Comparison of ENCODE assay signal across 8 cellular contexts in the genomic region with DNA sequence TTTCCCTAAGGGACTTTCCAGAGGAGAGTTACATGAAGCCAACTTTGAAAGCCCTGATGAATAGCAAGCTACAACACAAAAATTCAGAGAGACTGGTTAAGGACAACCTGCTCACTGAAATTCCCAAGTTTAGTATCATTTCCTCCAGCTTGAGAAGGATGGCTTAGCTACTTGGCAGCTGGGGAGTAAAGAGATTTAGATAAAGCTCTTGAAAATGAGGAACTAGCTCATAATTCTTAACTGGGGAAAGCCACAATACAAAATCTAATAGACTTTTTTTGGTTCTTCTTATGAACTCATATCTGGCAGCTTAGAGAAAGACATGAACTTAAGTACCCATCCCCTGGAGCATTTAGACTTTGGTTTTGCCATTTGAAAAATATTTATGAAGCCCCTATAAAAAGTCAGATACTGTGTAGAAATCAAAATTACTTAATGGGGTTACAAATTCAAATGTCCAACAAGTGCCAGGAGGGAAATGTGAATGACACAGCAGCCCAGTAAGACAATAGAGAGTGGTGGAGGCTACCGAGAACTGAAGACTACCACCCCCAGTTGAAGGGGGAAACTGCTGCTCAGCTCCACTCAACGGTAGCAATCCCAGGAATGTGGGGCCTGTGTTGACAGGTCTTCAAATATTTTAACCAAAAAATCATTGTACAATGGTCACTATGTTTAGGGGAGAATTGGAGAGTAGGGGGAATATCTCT.
DNase-seq lines count a peak whose midpoint lies in the region; ATAC-seq, FAIRE-seq and TF ChIP-seq lines count a peak whose summit lies in the region.

No MANE protein-coding gene starts in this region.

- CTCF ChIA-PET in HCT116 (lab: Charles Lee) = interaction anchor here (0.8 to 2.5 kb wide), 6 partner anchors 10 to 518 kb away, joined by 3 to 5 read pairs (median 4); no protein-coding TSS in a partner anchor

- H4K20me1 ChIP-seq in HCT116 (ENCODE audit: insufficient read depth) = no peaks in the 10 kb centered on the region

- no peak overlapping the region for H3K9ac ChIP-seq in HCT116 (ENCODE audit: low read length)

- no peaks in the 10 kb centered on the region for H3K79me2 ChIP-seq in HCT116 (ENCODE audit: insufficient read depth, low read length)

- TF ChIP-seq RAD21 in HCT116 (IDR thresholded peaks at IDR 0.05; ENCODE audit: low read depth) = no peak

- 0 out of 2 replicates have a peak, but pooled peaks cover 2% of the 10 kb centered on the region for H3K9me2 ChIP-seq in HCT116 (ENCODE audit: insufficient read depth)

- ATAC-seq in GM18519 (IDR thresholded peaks at IDR 0.05; ENCODE audit: low FRiP score, unreplicated experiment) = peak; percentile 70
- ATAC-seq in HCT116 = no peak
- ATAC-seq in HG03439 (IDR thresholded peaks at IDR 0.05; ENCODE audit: unreplicated experiment) = no peak

- POLR2A ChIA-PET in HCT116 (lab: Charles Lee) = no interaction called here

- no peak for DNase-seq in HCT116 (ENCODE audit: low read depth, low spot score)
- DNase-seq in HL-60 (ENCODE audit: low read depth in 1 of 2, low spot score in 1 of 2) = no peak
- DNase-seq in fibroblast of the aortic adventitia (ENCODE audit: low read depth) = peak; percentile 76
- no peak for DNase-seq in HTR-8/SVneo (ENCODE audit: insufficient read length, low spot score)
- DNase-seq in kidney glomerular epithelial cell (lab: John Stamatoyannopoulos, UW) = no peak
- DNase-seq in RKO (ENCODE audit: low spot score) = no peak

- no peaks in the 10 kb centered on the region for H3K9me3 ChIP-seq in HCT116 (ENCODE audit: control insufficient read depth in 1 of 2, insufficient read depth in 1 of 2, low read depth in 1 of 2, low read length in 2 of 2)

- RAD21 ChIA-PET in HCT116 (lab: Charles Lee; ENCODE audit: low non-redundant PET in 1 of 2, low total read pairs in 2 of 2, uncharacterized antibody in 2 of 2, unreplicated experiment in 2 of 2) = interaction anchor here in 1 of 2 experiments (0.7 kb wide), 1 partner anchor 478 kb away, joined by 3 read pairs; no protein-coding TSS in a partner anchor

- BruUV-seq in HCT116 (replicated peaks; lab: Mats Ljungman, UMichigan) = no TSS peak

- H3K27ac ChIP-seq in HCT116 (ENCODE audit: low read depth, low read length) (no peak overlapping the region), HL-60 (replicated peaks) (peak overlapping the region; percentile 57)

- TF ChIP-seq POLR2A in HCT116 (IDR thresholded peaks at IDR 0.05; ENCODE audit: borderline replicate concordance, extremely low read depth, insufficient read depth, insufficient read length) = no peak

- H3K4me3 ChIP-seq in HCT116 (replicated peaks in 1 of 2; ENCODE audit: low read depth in 1 of 2, low read length in 2 of 2) (no peak overlapping the region), HL-60 (replicated peaks; ENCODE audit: insufficient read depth, low read length) (no peak overlapping the region), fibroblast of the aortic adventitia (ENCODE audit: low read depth, low read length) (no peak overlapping the region)

- no peaks in the 10 kb centered on the region for H3K4me1 ChIP-seq in HCT116 (ENCODE audit: control insufficient read depth in 1 of 2, insufficient read depth in 2 of 2, low read length in 2 of 2)

- H3K27me3 ChIP-seq in HCT116 (ENCODE audit: insufficient read depth, low read length) (no peaks in the 10 kb centered on the region), HL-60 (ENCODE audit: insufficient read depth, poor library complexity, severe bottlenecking) (no peaks in the 10 kb centered on the region)

- H2AFZ ChIP-seq in HCT116 (ENCODE audit: low read depth, low read length, poor library complexity, severe bottlenecking) = peak overlapping the region; percentile 54

- no peaks in the 10 kb centered on the region for H3K36me3 ChIP-seq in HCT116 (ENCODE audit: control insufficient read depth in 1 of 2, insufficient read depth in 2 of 2, low read length in 2 of 2)

- no peak overlapping the region for H3K4me2 ChIP-seq in HCT116 (ENCODE audit: low read length)

- FAIRE-seq in HTR-8/SVneo (lab: Jason Lieb, UNC) = no peak

- no peak for TF ChIP-seq CTCF in HCT116 (IDR thresholded peaks at IDR 0.05 in 2 of 3, conservative IDR thresholded peaks at IDR 0.05 in 1 of 3; ENCODE audit: borderline replicate concordance in 1 of 3, insufficient read depth in 1 of 3, low read depth in 2 of 3, low read length in 2 of 3)
- TF ChIP-seq CTCF in HL-60 (IDR thresholded peaks at IDR 0.05; ENCODE audit: insufficient read depth, low read length) = no peak
- TF ChIP-seq CTCF in fibroblast of the aortic adventitia (IDR thresholded peaks at IDR 0.05; ENCODE audit: insufficient read depth, low read length) = no peak

- intact Hi-C loops in HCT116 (cut with micrococcal nuclease) = no loop called here

TF ChIP-seq in HCT116, 20 proteins besides CTCF, POLR2A, EP300 and RAD21:
- TF ChIP-seq, protein P1, sequence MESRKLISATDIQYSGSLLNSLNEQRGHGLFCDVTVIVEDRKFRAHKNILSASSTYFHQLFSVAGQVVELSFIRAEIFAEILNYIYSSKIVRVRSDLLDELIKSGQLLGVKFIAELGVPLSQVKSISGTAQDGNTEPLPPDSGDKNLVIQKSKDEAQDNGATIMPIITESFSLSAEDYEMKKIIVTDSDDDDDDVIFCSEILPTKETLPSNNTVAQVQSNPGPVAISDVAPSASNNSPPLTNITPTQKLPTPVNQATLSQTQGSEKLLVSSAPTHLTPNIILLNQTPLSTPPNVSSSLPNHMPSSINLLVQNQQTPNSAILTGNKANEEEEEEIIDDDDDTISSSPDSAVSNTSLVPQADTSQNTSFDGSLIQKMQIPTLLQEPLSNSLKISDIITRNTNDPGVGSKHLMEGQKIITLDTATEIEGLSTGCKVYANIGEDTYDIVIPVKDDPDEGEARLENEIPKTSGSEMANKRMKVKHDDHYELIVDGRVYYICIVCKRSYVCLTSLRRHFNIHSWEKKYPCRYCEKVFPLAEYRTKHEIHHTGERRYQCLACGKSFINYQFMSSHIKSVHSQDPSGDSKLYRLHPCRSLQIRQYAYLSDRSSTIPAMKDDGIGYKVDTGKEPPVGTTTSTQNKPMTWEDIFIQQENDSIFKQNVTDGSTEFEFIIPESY (IDR thresholded peaks at IDR 0.05; ENCODE audit: extremely low read depth, insufficient replicate concordance, low read length) = no peak
- TF ChIP-seq EZH2 (IDR thresholded peaks at IDR 0.05) = no peak
- TF ChIP-seq CBX3 (IDR thresholded peaks at IDR 0.05; ENCODE audit: low read depth) = no peak
- no peak for TF ChIP-seq FOSL1 (IDR thresholded peaks at IDR 0.05; ENCODE audit: low read depth)
- TF ChIP-seq, protein P2, sequence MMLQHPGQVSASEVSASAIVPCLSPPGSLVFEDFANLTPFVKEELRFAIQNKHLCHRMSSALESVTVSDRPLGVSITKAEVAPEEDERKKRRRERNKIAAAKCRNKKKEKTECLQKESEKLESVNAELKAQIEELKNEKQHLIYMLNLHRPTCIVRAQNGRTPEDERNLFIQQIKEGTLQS (IDR thresholded peaks at IDR 0.05) = no peak
- TF ChIP-seq SP1 (IDR thresholded peaks at IDR 0.05; ENCODE audit: low read depth) = no peak
- no peak for TF ChIP-seq TCF7L2 (IDR thresholded peaks at IDR 0.05; ENCODE audit: borderline replicate concordance, extremely low read depth, insufficient read depth, insufficient read length)
- TF ChIP-seq ZNF274 (IDR thresholded peaks at IDR 0.05; ENCODE audit: low read depth, low read length) = no peak
